ENCODE assay signal across 14 cellular contexts in the genomic region with DNA sequence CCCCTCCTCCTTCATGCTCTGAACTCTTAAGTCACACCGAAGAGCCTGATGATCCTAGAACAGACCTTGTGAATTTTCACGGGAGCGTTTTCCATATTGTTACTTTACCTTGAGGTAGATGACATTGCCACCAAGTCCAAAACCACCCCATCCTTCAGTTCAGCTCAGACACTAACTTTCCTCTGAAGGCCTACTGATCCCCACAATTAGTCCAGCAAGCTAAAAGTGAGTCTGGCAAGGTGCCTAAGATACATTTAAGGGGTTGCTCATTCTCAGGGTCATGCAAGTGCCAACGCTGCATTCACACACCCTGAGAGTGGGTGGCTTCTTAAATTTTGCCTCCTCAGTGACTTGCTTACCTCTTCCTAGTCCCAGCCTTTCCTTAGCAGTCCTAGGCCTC. TPM values are rescaled to one million over a fixed set of nuclear protein-coding genes. Genes with fewer than 3 reads are reported as not detected.
DNase-seq lines count a peak whose midpoint lies in the region; ATAC-seq and TF ChIP-seq lines count a peak whose summit lies in the region.
"Had no signal": no experiment of that assay in that cellular context is flagged by ENCODE, and none has a peak within 500 bp of the region (broad histone marks: within the 10 kb centered on the region; RNA-seq: fewer than 3 reads in every experiment).

No MANE protein-coding gene starts in this region.

- no peaks in the 10 kb centered on the region for H3F3A ChIP-seq in smooth muscle cell (ENCODE audit: low read depth)

- no peak overlapping the region for H3K9ac ChIP-seq in smooth muscle cell (ENCODE audit: low read depth)

- peak overlapping the region; percentile 0 to 3 for H3K27ac Mint-ChIP-seq in natural killer cell
- H3K27ac Mint-ChIP-seq in natural killer cell treated with Interleukin-12 subunit alpha and Interleukin-12 subunit beta and Interleukin-15 and Interleukin-18, amount 100 ng/mL, for 72 hours, result no peak overlapping the region

- no peak for TF ChIP-seq CTCF in natural killer cell (IDR thresholded peaks at IDR 0.05)
- no peak for TF ChIP-seq CTCF in smooth muscle cell (IDR thresholded peaks at IDR 0.05; ENCODE audit: borderline replicate concordance, insufficient read depth, poor library complexity, severe bottlenecking)

- H3K27ac ChIP-seq in smooth muscle cell (ENCODE audit: low read depth), result no peak overlapping the region
- H3K27ac ChIP-seq: C4-2B had no signal

- no peaks in the 10 kb centered on the region for H3K36me3 ChIP-seq in smooth muscle cell (ENCODE audit: low read depth)

- no peaks in the 10 kb centered on the region for H3K27me3 ChIP-seq in smooth muscle cell (ENCODE audit: low read depth)

- no peaks in the 10 kb centered on the region for H3K4me1 ChIP-seq in smooth muscle cell (ENCODE audit: low read depth)

- peaks cover 0 to 2% of the 10 kb centered on the region in 2 donors for H3K9me3 Mint-ChIP-seq in natural killer cell
- no peaks in the 10 kb centered on the region for H3K9me3 Mint-ChIP-seq in natural killer cell treated with Interleukin-12 subunit alpha and Interleukin-12 subunit beta and Interleukin-15 and Interleukin-18, amount 100 ng/mL, for 72 hours

- intact Hi-C loops in natural killer cell (cut with micrococcal nuclease), result no loop called here

- no peaks in the 10 kb centered on the region for H3K27me3 Mint-ChIP-seq in natural killer cell (ENCODE audit: low read depth in 2 of 2)
- no peaks in the 10 kb centered on the region for H3K27me3 Mint-ChIP-seq in natural killer cell treated with Interleukin-12 subunit alpha and Interleukin-12 subunit beta and Interleukin-15 and Interleukin-18, amount 100 ng/mL, for 72 hours

- H3K4me3 Mint-ChIP-seq in natural killer cell, result no peak overlapping the region
- no peak overlapping the region for H3K4me3 Mint-ChIP-seq in natural killer cell treated with Interleukin-12 subunit alpha and Interleukin-12 subunit beta and Interleukin-15 and Interleukin-18, amount 100 ng/mL, for 72 hours

- no peak overlapping the region for H2AFZ ChIP-seq in smooth muscle cell (ENCODE audit: low read depth)

- H3K4me1 Mint-ChIP-seq in natural killer cell, result peaks cover 55 to 61% of the 10 kb centered on the region in 2 donors
- peaks cover 38 to 47% of the 10 kb centered on the region in 2 donors for H3K4me1 Mint-ChIP-seq in natural killer cell treated with Interleukin-12 subunit alpha and Interleukin-12 subunit beta and Interleukin-15 and Interleukin-18, amount 100 ng/mL, for 72 hours (ENCODE audit: low read depth in 2 of 2)

- H3K4me2 ChIP-seq in smooth muscle cell, result no peak overlapping the region

- no peaks in the 10 kb centered on the region for H4K20me1 ChIP-seq in smooth muscle cell (ENCODE audit: low read depth)

- DNase-seq in natural killer cell (no peak), left lobe of liver (ENCODE audit: low spot score) (no peak), dedifferentiated amniotic fluid mesenchymal stem cell (ENCODE audit: extremely low spot score) (no peak), smooth muscle cell (lab: John Stamatoyannopoulos, UW; ENCODE audit: unreplicated experiment) (no peak)
- DNase-seq in natural killer cell treated with Interleukin-12 subunit alpha and Interleukin-12 subunit beta and Interleukin-15 and Interleukin-18, amount 100 ng/mL, for 72 hours (ENCODE audit: low spot score), result no peak
- DNase-seq: COR-L47, HCEC 1CT, NCI-H1930, NCI-H510A, NCI-H82, PC-3 had no signal

- H3K9me3 ChIP-seq in smooth muscle cell (replicated peaks; ENCODE audit: low read depth), result no peaks in the 10 kb centered on the region

- H3K79me2 ChIP-seq in smooth muscle cell (ENCODE audit: low read depth), result no peaks in the 10 kb centered on the region

- H3K36me3 Mint-ChIP-seq in natural killer cell, result no peaks in the 10 kb centered on the region
- H3K36me3 Mint-ChIP-seq in natural killer cell treated with Interleukin-12 subunit alpha and Interleukin-12 subunit beta and Interleukin-15 and Interleukin-18, amount 100 ng/mL, for 72 hours, result peaks cover 13% of the 10 kb centered on the region

- 89% methylated on average over 4 of the region's 4 CpGs for WGBS in smooth muscle cell (ENCODE audit: low lambda C conversion rate)

- H3K4me3 ChIP-seq in smooth muscle cell, result no peak overlapping the region

- ATAC-seq in natural killer cell (no peak), SK-N-SH treated with all-trans-retinoic acid at 6 μM for 48 hours (peak; percentile 21; the same call in 2 of the 3 replicates), left lobe of liver (peak; percentile 32), HG02678 (IDR thresholded peaks at IDR 0.05; ENCODE audit: unreplicated experiment) (no peak)
- no peak for ATAC-seq in natural killer cell treated with Interleukin-12 subunit alpha and Interleukin-12 subunit beta and Interleukin-15 and Interleukin-18, amount 100 ng/mL, for 72 hours
- ATAC-seq: PC-3 had no signal

TF ChIP-seq in SK-N-SH treated with all-trans-retinoic acid at 6 μM for 48 hours, 23 proteins besides CTCF, POLR2A, EP300 and RAD21:
- TF ChIP-seq ZNF8 (CRISPR knock-in tag; IDR thresholded peaks at IDR 0.05), result no peak
- no peak for TF ChIP-seq ARNTL (CRISPR knock-in tag; IDR thresholded peaks at IDR 0.05; ENCODE audit: borderline replicate concordance, low read depth)
- no peak for TF ChIP-seq ZNF70 (CRISPR knock-in tag; IDR thresholded peaks at IDR 0.05)
- TF ChIP-seq ZNF565 (CRISPR knock-in tag; conservative IDR thresholded peaks at IDR 0.05; ENCODE audit: low read depth), result no peak
- no peak for TF ChIP-seq POU6F1 (CRISPR knock-in tag; IDR thresholded peaks at IDR 0.05; ENCODE audit: borderline replicate concordance, low read depth)
- no peak for TF ChIP-seq ESRRG (CRISPR knock-in tag; IDR thresholded peaks at IDR 0.05)
- TF ChIP-seq PPARA (CRISPR knock-in tag; IDR thresholded peaks at IDR 0.05; ENCODE audit: borderline replicate concordance), result no peak
- no peak for TF ChIP-seq ZFP30 (CRISPR knock-in tag; IDR thresholded peaks at IDR 0.05)
- no peak for TF ChIP-seq OSR1 (CRISPR knock-in tag; IDR thresholded peaks at IDR 0.05)
- TF ChIP-seq TOX (CRISPR knock-in tag; IDR thresholded peaks at IDR 0.05; ENCODE audit: borderline replicate concordance), result no peak
- TF ChIP-seq TCF4 (CRISPR knock-in tag; IDR thresholded peaks at IDR 0.05; ENCODE audit: borderline replicate concordance), result no peak
- TF ChIP-seq CSDC2 (CRISPR knock-in tag; IDR thresholded peaks at IDR 0.05), result no peak
- no peak for TF ChIP-seq CREB5 (CRISPR knock-in tag; IDR thresholded peaks at IDR 0.05; ENCODE audit: low read depth)
- no peak for TF ChIP-seq ISL1 (CRISPR knock-in tag; IDR thresholded peaks at IDR 0.05)
- TF ChIP-seq ZC3H10 (CRISPR knock-in tag; IDR thresholded peaks at IDR 0.05), result no peak
- TF ChIP-seq, protein P1, sequence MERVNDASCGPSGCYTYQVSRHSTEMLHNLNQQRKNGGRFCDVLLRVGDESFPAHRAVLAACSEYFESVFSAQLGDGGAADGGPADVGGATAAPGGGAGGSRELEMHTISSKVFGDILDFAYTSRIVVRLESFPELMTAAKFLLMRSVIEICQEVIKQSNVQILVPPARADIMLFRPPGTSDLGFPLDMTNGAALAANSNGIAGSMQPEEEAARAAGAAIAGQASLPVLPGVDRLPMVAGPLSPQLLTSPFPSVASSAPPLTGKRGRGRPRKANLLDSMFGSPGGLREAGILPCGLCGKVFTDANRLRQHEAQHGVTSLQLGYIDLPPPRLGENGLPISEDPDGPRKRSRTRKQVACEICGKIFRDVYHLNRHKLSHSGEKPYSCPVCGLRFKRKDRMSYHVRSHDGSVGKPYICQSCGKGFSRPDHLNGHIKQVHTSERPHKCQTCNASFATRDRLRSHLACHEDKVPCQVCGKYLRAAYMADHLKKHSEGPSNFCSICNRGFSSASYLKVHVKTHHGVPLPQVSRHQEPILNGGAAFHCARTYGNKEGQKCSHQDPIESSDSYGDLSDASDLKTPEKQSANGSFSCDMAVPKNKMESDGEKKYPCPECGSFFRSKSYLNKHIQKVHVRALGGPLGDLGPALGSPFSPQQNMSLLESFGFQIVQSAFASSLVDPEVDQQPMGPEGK (CRISPR knock-in tag; IDR thresholded peaks at IDR 0.05; ENCODE audit: borderline replicate concordance), result no peak
- no peak for TF ChIP-seq BACH2 (CRISPR knock-in tag; IDR thresholded peaks at IDR 0.05; ENCODE audit: borderline replicate concordance)
TF ChIP-seq in SK-N-SH treated with all-trans-retinoic acid at 6 μM for 48 hours: peak in this region for 0.

RNA-seq across cellular contexts. Expression of gene NRF1, which starts 6.5 kb away (rescaled TPM):
- total RNA-seq in natural killer cell (10 to 100 TPM; 39.8 to 43.5 (median 40.1) TPM), left lobe of liver (4.5 TPM), smooth muscle cell (10.2 and 13.4 TPM in 2 replicates)
- total RNA-seq in natural killer cell treated with Interleukin-12 subunit alpha and Interleukin-12 subunit beta and Interleukin-15 and Interleukin-18, amount 100 ng/mL, for 72 hours, result 10 to 100 TPM; 27.6 to 31.9 TPM
- polyA plus RNA-seq in smooth muscle cell, result 8.9 and 10.1 TPM in 2 replicates

Comparison
In these comparisons a context has a peak if more than half of its experiments do, and no peak if none do; other contexts are left out.
1. H3K27ac Mint-ChIP-seq: peak in natural killer cell (2 of 2); none in natural killer cell treated with Interleukin-12 subunit alpha and Interleukin-12 subunit beta and Interleukin-15 and Interleukin-18, amount 100 ng/mL, for 72 hours (0 of 2).
2. ATAC-seq: peak in SK-N-SH treated with all-trans-retinoic acid at 6 μM for 48 hours (single experiment) and left lobe of liver (single experiment); none in natural killer cell (0 of 3), natural killer cell treated with Interleukin-12 subunit alpha and Interleukin-12 subunit beta and Interleukin-15 and Interleukin-18, amount 100 ng/mL, for 72 hours (0 of 2) and HG02678 (single experiment).